ENCODE assay signal across 11 cellular contexts in the genomic region with DNA sequence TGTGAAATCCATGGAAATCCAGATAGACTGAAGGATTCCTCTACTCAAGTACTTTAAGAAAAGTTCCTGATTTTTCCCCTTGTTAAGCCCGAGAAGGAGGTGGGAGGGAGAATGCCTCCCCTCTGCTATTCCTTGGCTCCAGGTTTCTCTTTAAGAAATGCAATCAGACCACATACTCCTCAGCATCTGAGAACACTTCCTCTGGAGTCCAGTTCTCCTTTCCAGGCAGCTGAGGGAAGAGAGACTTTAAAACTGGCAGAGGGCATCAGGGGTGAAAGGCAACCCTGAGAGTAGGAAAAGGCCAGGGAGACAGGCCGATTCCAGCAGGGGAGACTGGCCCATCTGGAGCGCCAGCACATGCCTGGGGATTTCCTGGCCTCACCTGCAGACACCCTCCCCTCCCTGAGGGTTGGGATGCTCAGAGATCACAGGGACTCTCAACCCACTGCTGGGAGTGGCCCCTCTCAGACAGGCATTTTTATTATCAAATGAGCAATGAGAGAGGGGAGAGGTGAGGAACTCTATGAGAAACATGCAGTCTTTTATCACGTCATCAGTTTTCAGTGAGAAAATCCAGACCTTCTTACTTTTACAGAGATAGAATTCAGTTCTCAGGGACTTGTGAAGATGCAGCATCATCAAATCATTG. TPM values are rescaled to one million over a fixed set of nuclear protein-coding genes. Genes with fewer than 3 reads are reported as not detected.
DNase-seq lines count a peak whose midpoint lies in the region; ATAC-seq and TF ChIP-seq lines count a peak whose summit lies in the region.
"Had no signal": no experiment of that assay in that cellular context is flagged by ENCODE, and none has a peak within 500 bp of the region (broad histone marks: within the 10 kb centered on the region; RNA-seq: fewer than 3 reads in every experiment).

No MANE protein-coding gene starts in this region.

- H3K27ac ChIP-seq in left ventricle myocardium inferior (replicated peaks), result peak overlapping the region; percentile 36
- no peak overlapping the region for H3K27ac ChIP-seq in mesenchymal stem cell (ENCODE audit: low read length, poor library complexity, severe bottlenecking)
- H3K27ac ChIP-seq in uterus, result peak overlapping the region; percentile 95 to 96

- peaks cover 64% of the 10 kb centered on the region for H3K4me1 Mint-ChIP-seq in brain

- intact Hi-C loops in left ventricle myocardium inferior (cut with micrococcal nuclease) (no loop called here), Right ventricle myocardium inferior (cut with DNase I) (loop anchor here (5.0 kb wide), 1 partner anchor 192 kb away; a partner anchor contains a TSS), uterus (cut with DNase I; ENCODE audit: low total_unique reads) (loop anchor here (5.0 kb wide), 2 partner anchors 97 to 407 kb away; a partner anchor contains a TSS), head of caudate nucleus (cut with DNase I) (no loop called here)

- H3K4ac ChIP-seq in mesenchymal stem cell (ENCODE audit: low read depth in 1 of 2, low read length in 2 of 2), result peak overlapping the region in 1 of 2 experiments; percentile 21

- no peak overlapping the region for H3K4me2 ChIP-seq in mesenchymal stem cell (ENCODE audit: low read length, poor library complexity, severe bottlenecking)

- peak overlapping the region; percentile 20 to 93 (median 83) for H3K27ac Mint-ChIP-seq in brain

- H4K8ac ChIP-seq in mesenchymal stem cell (ENCODE audit: low read length), result peak overlapping the region; percentile 45

- no peak overlapping the region for H2AK5ac ChIP-seq in mesenchymal stem cell (ENCODE audit: low read length, severe bottlenecking)

- H3K79me1 ChIP-seq in mesenchymal stem cell (replicated peaks; ENCODE audit: low read length, poor library complexity, severe bottlenecking), result peaks cover 4% of the 10 kb centered on the region

- peak overlapping the region; percentile 14 to 37 for H3K18ac ChIP-seq in mesenchymal stem cell (ENCODE audit: low read depth in 1 of 2, low read length in 2 of 2)

- peak overlapping the region; percentile 49 to 70 for H2BK12ac ChIP-seq in mesenchymal stem cell (ENCODE audit: low read length in 2 of 2)

- H3K9me3 ChIP-seq in left ventricle myocardium inferior (replicated peaks) (no peaks in the 10 kb centered on the region), mesenchymal stem cell (ENCODE audit: control insufficient read depth, low read length) (no peaks in the 10 kb centered on the region), uterus (no peaks in the 10 kb centered on the region)

- WGBS in mesenchymal stem cell, result 57% methylated on average over 3 of the region's 4 CpGs

- H3K9me3 Mint-ChIP-seq in brain, result no peaks in the 10 kb centered on the region

- peaks cover 30% of the 10 kb centered on the region for H3K4me1 ChIP-seq in left ventricle myocardium inferior
- H3K4me1 ChIP-seq in mesenchymal stem cell (ENCODE audit: control insufficient read depth, insufficient read depth, low read depth, low read length), result peaks cover 16% of the 10 kb centered on the region
- peaks cover 18 to 27% of the 10 kb centered on the region in 2 donors for H3K4me1 ChIP-seq in uterus

- H3K14ac ChIP-seq in mesenchymal stem cell (ENCODE audit: low read length in 2 of 2), result no peak overlapping the region

- no peaks in the 10 kb centered on the region for H3K36me3 ChIP-seq in left ventricle myocardium inferior
- H3K36me3 ChIP-seq in mesenchymal stem cell (ENCODE audit: control insufficient read depth in 1 of 2, insufficient read depth in 2 of 2, low read depth in 1 of 2, low read length in 2 of 2), result peaks cover 0 to 10% of the 10 kb centered on the region in 2 experiments
- no peaks in the 10 kb centered on the region for H3K36me3 ChIP-seq in uterus

- H3K4me3 Mint-ChIP-seq in brain, result peak overlapping the region in 1 of 5 experiments; percentile 30

- peak overlapping the region; percentile 43 for H4K91ac ChIP-seq in mesenchymal stem cell (ENCODE audit: low read length)

- no peak overlapping the region for H2AFZ ChIP-seq in mesenchymal stem cell (ENCODE audit: low read depth, low read length)

- TF ChIP-seq POLR2A in uterus (IDR thresholded peaks at IDR 0.05), result no peak

- H3K27me3 ChIP-seq in left ventricle myocardium inferior (ENCODE audit: low read depth), result no peaks in the 10 kb centered on the region
- no peaks in the 10 kb centered on the region for H3K27me3 ChIP-seq in mesenchymal stem cell (ENCODE audit: control insufficient read depth in 1 of 2, insufficient read depth in 1 of 2, low read length in 2 of 2)
- no peaks in the 10 kb centered on the region for H3K27me3 ChIP-seq in uterus

- H2BK5ac ChIP-seq in mesenchymal stem cell (ENCODE audit: low read depth, low read length, poor library complexity, severe bottlenecking), result no peak overlapping the region

- TF ChIP-seq CTCF in left ventricle myocardium inferior (IDR thresholded peaks at IDR 0.05; ENCODE audit: borderline replicate concordance) (no peak), brain (conservative IDR thresholded peaks at IDR 0.05) (no peak), uterus (IDR thresholded peaks at IDR 0.05) (no peak)

- ATAC-seq in Right ventricle myocardium inferior, result no peak

- no peak overlapping the region for H3K4me3 ChIP-seq in left ventricle myocardium inferior
- no peak overlapping the region for H3K4me3 ChIP-seq in mesenchymal stem cell (ENCODE audit: insufficient read depth in 1 of 2, low read depth in 1 of 2, low read length in 2 of 2)
- H3K4me3 ChIP-seq in uterus, result no peak overlapping the region

- H2BK15ac ChIP-seq in mesenchymal stem cell (ENCODE audit: low read depth, poor library complexity, severe bottlenecking), result no peak overlapping the region

- H3K27me3 Mint-ChIP-seq in brain, result peaks cover 5% of the 10 kb centered on the region

- H3K36me3 Mint-ChIP-seq in brain, result no peaks in the 10 kb centered on the region

- DNase-seq in left ventricle myocardium inferior, result no peak
- DNase-seq in Right ventricle myocardium inferior (ENCODE audit: missing footprints), result no peak
- DNase-seq in mesenchymal stem cell, result peak; percentile 83
- DNase-seq in uterus, result peak; percentile 52 to 56
- DNase-seq in GM19240 (ENCODE audit: insufficient read length, low spot score), result no peak
- DNase-seq in NCI-H1105 treated with DMSO at 0.1 percent for 48 hours (lab: John Stamatoyannopoulos, UW), result no peak
- DNase-seq in head of caudate nucleus, result no peak
- DNase-seq: activated CD4-positive, alpha-beta T cell treated with anti-CD3 and anti-CD28 coated beads for 1 hour; activated T-cell treated with anti-CD3 and anti-CD28 coated beads, Interleukin-2, amount 50 U/mL, for 48 hours; NCI-H146 had no signal

- H3K9ac ChIP-seq in mesenchymal stem cell (ENCODE audit: low read length), result peak overlapping the region; percentile 99

- H2BK120ac ChIP-seq in mesenchymal stem cell (ENCODE audit: low read depth, low read length), result no peak overlapping the region

- H3K23ac ChIP-seq in mesenchymal stem cell (ENCODE audit: low read length in 2 of 2), result no peak overlapping the region

RNA-seq across cellular contexts. Expression of a gene that starts 1.9 kb away (rescaled TPM):
- total RNA-seq in left ventricle myocardium inferior (90.5 TPM), Right ventricle myocardium inferior (129 TPM), uterus (100 to 1,000 TPM in 3 of 4 donors, 10 to 100 TPM in 1; 48.9 to 345 (median 163) TPM)
- polyA plus RNA-seq in brain (ENCODE audit: insufficient read depth, low read depth, low replicate concordance), result 11.7 TPM
- polyA plus RNA-seq in mesenchymal stem cell (2013, experiment 1 of 2), result 110 TPM
- polyA plus RNA-seq in mesenchymal stem cell (2013, experiment 2 of 2), result 171 TPM

Comparison
In these comparisons a context has a peak if more than half of its experiments do, and no peak if none do; other contexts are left out.
1. intact Hi-C loops: an anchor here in Right ventricle myocardium inferior (5.0 kb wide) and uterus (5.0 kb wide); none called in left ventricle myocardium inferior and head of caudate nucleus.
2. DNase-seq: peak in mesenchymal stem cell (single experiment) and uterus (2 of 2); none in left ventricle myocardium inferior (single experiment), Right ventricle myocardium inferior (single experiment), GM19240 (single experiment), NCI-H1105 treated with DMSO at 0.1 percent for 48 hours (single experiment) and head of caudate nucleus (0 of 42).